ENCODE assay signal across 17 cellular contexts in genomic region chr17:69090365-69090764, GRCh38. TPM values are rescaled to one million over a fixed set of nuclear protein-coding genes. Genes with fewer than 3 reads are reported as not detected.
"Had no signal": no experiment of that assay in that cellular context is flagged by ENCODE, and none has a peak within 500 bp of the region (broad histone marks: within the 10 kb centered on the region; RNA-seq: fewer than 3 reads in every experiment).

No MANE protein-coding gene starts in this region.

- H3K4me3 ChIP-seq: gastrocnemius medialis, heart right ventricle, psoas muscle, skin epidermis had no signal

- DNase-seq: effector memory CD8-positive, alpha-beta T cell; gastrocnemius medialis; heart right ventricle; hypothalamus; kidney glomerular epithelial cell; mammary epithelial cell; naive thymus-derived CD8-positive, alpha-beta T cell; psoas muscle; retina; stimulated activated CD4-positive, alpha-beta T cell treated with anti-CD3 and anti-CD28 coated beads, Interleukin-2, amount 100 ng/mL, for 24 hours; stimulated activated CD4-positive, alpha-beta T cell treated with anti-CD3 and anti-CD28 coated beads, Interleukin-4, amount 100 ng/mL, for 4 hours; stimulated activated naive CD4-positive, alpha-beta T cell treated with Interleukin-2 at 50 U/mL for 16 hours; trophoblast cell had no signal

- H3K36me3 Mint-ChIP-seq: naive thymus-derived CD8-positive, alpha-beta T cell had no signal

- ATAC-seq: effector memory CD8-positive, alpha-beta T cell; gastrocnemius medialis; heart right ventricle; left lobe of liver; naive thymus-derived CD8-positive, alpha-beta T cell; psoas muscle; sciatic nerve had no signal

- H3K4me3 Mint-ChIP-seq: effector memory CD8-positive, alpha-beta T cell; naive thymus-derived CD8-positive, alpha-beta T cell had no signal

- H3K27ac Mint-ChIP-seq: effector memory CD8-positive, alpha-beta T cell; naive thymus-derived CD8-positive, alpha-beta T cell had no signal

- H3K9me3 Mint-ChIP-seq: effector memory CD8-positive, alpha-beta T cell; naive thymus-derived CD8-positive, alpha-beta T cell had no signal

RNA-seq across cellular contexts. Expression of gene ABCA9, which starts 29.6 kb away (rescaled TPM):
- total RNA-seq: epithelial cell of proximal tubule had no signal
